ENCODE assay signal across 8 cellular contexts in genomic region chr5:42949348-42950090, GRCh38.
DNase-seq lines count a peak whose midpoint lies in the region; ATAC-seq and TF ChIP-seq lines count a peak whose summit lies in the region.

No MANE protein-coding gene starts in this region.

- no peaks in the 10 kb centered on the region for H3K4me1 Mint-ChIP-seq in endodermal cell

- peaks cover 8% of the 10 kb centered on the region for H3K27me3 Mint-ChIP-seq in endodermal cell (ENCODE audit: insufficient read depth)

- H3K36me3 Mint-ChIP-seq in endodermal cell (ENCODE audit: low read depth) = peaks cover 6% of the 10 kb centered on the region

- no peak overlapping the region for H3K27ac ChIP-seq in OCI-LY7 (ENCODE audit: low read depth, low read length, poor library complexity, severe bottlenecking)
- no peak overlapping the region for H3K27ac ChIP-seq in rectal smooth muscle tissue (ENCODE audit: low read depth, low read length)
- no peak overlapping the region for H3K27ac ChIP-seq in endodermal cell (ENCODE audit: low read depth, low read length)

- H3K4me3 Mint-ChIP-seq in endodermal cell = no peak overlapping the region

- H3K4me3 ChIP-seq in OCI-LY7 (ENCODE audit: low read depth, low read length, poor library complexity, severe bottlenecking) = peak overlapping the region; percentile 27
- H3K4me3 ChIP-seq in fibroblast of pulmonary artery (replicated peaks; ENCODE audit: low read depth, low read length) = peak overlapping the region; percentile 66
- H3K4me3 ChIP-seq in rectal smooth muscle tissue (ENCODE audit: low read length) = peak overlapping the region; percentile 25
- no peak overlapping the region for H3K4me3 ChIP-seq in endodermal cell (ENCODE audit: low read length)

- no peak overlapping the region for H3K27ac Mint-ChIP-seq in endodermal cell

- H3K9me3 Mint-ChIP-seq in endodermal cell = peaks cover 45% of the 10 kb centered on the region

- no peaks in the 10 kb centered on the region for H3K79me2 ChIP-seq in OCI-LY7 (ENCODE audit: insufficient read depth, low read depth, low read length)

- BruUV-seq in OCI-LY7 (replicated peaks; lab: Mats Ljungman, UMichigan) = no TSS peak

- intact Hi-C loops in OCI-LY7 (cut with micrococcal nuclease; ENCODE audit: unreplicated experiment) = loop anchor here (5.0 kb wide), 1 partner anchor 93 kb away; the partner anchor contains the start of gene ANXA2R

- H3K4me1 ChIP-seq in OCI-LY7 (ENCODE audit: insufficient read depth, low read length, poor library complexity, severe bottlenecking) (peaks cover 28% of the 10 kb centered on the region), rectal smooth muscle tissue (ENCODE audit: control insufficient read depth, insufficient read depth, low read length) (no peaks in the 10 kb centered on the region), endodermal cell (ENCODE audit: control insufficient read depth, insufficient read depth, low read length) (no peaks in the 10 kb centered on the region)

- H3K36me3 ChIP-seq in OCI-LY7 (ENCODE audit: insufficient read depth, low read length) (no peaks in the 10 kb centered on the region), rectal smooth muscle tissue (ENCODE audit: control insufficient read depth, insufficient read depth, low read length) (no peaks in the 10 kb centered on the region), endodermal cell (ENCODE audit: control insufficient read depth, insufficient read depth, low read length) (no peaks in the 10 kb centered on the region)

- H4K20me1 ChIP-seq in OCI-LY7 (ENCODE audit: insufficient read depth, low read length) = no peaks in the 10 kb centered on the region

- peak overlapping the region; percentile 55; the same call in 1 of the 2 replicates for H2AFZ ChIP-seq in OCI-LY7 (ENCODE audit: low read length)

- POLR2A ChIA-PET in OCI-LY7 (lab: Charles Lee) = interaction anchor here (0.5 to 1.4 kb wide), 4 partner anchors 22 to 80 kb away, joined by 3 to 10 read pairs (median 4); no protein-coding TSS in a partner anchor

- TF ChIP-seq CTCF in OCI-LY7 (conservative IDR thresholded peaks at IDR 0.05; ENCODE audit: low read length) = peak; percentile 45
- peak; percentile 54 for TF ChIP-seq CTCF in fibroblast of pulmonary artery (IDR thresholded peaks at IDR 0.05; ENCODE audit: low read length, missing control alignments)
- no peak for TF ChIP-seq CTCF in endodermal cell (conservative IDR thresholded peaks at IDR 0.05)

- DNase-seq in OCI-LY7 (ENCODE audit: low spot score) = peak; percentile 54
- peak; percentile 64 to 72 for DNase-seq in activated T-cell treated with anti-CD3 and anti-CD28 coated beads, Interleukin-2, amount 50 U/mL, for 48 hours
- DNase-seq in fibroblast of pulmonary artery (ENCODE audit: low read depth) = peak; percentile 90
- DNase-seq in endodermal cell = no peak
- DNase-seq in NCI-H226 = no peak

- ATAC-seq in GM18861 (IDR thresholded peaks at IDR 0.05; ENCODE audit: unreplicated experiment) (peak; percentile 72), HG02970 (IDR thresholded peaks at IDR 0.05; ENCODE audit: low FRiP score, unreplicated experiment) (peak; percentile 64)

- CTCF ChIA-PET in OCI-LY7 (lab: Charles Lee; ENCODE audit: unreplicated experiment) = interaction anchor here (0.5 kb wide), 1 partner anchor 238 kb away, joined by 3 read pairs; no protein-coding TSS in a partner anchor

- no peaks in the 10 kb centered on the region for H3K9me2 ChIP-seq in OCI-LY7 (ENCODE audit: insufficient read depth, low read length)

- H3K27me3 ChIP-seq in rectal smooth muscle tissue (ENCODE audit: control insufficient read depth, insufficient read depth, low read length) (peaks cover 33% of the 10 kb centered on the region), endodermal cell (ENCODE audit: control insufficient read depth, insufficient read depth, low read length, poor library complexity, severe bottlenecking) (no peaks in the 10 kb centered on the region)

- peak overlapping the region; percentile 81 for H3K4me2 ChIP-seq in OCI-LY7 (ENCODE audit: low read length)

- 93 to 98% methylated on average over 25 to 32 of the region's 33 CpGs for WGBS in endodermal cell (ENCODE audit: insufficient coverage in 1 of 2, insufficient read length in 1 of 2), 2 experiments

- no peaks in the 10 kb centered on the region for H3K9me3 ChIP-seq in OCI-LY7 (ENCODE audit: low read length)
- H3K9me3 ChIP-seq in endodermal cell (ENCODE audit: control insufficient read depth, low read length) = peaks cover 25% of the 10 kb centered on the region

- peak overlapping the region; percentile 7 for H3K9ac ChIP-seq in rectal smooth muscle tissue (ENCODE audit: low read length)
- no peak overlapping the region for H3K9ac ChIP-seq in endodermal cell (ENCODE audit: extremely low read depth, low read length, poor library complexity, severe bottlenecking)

Comparison
In these comparisons a context has a peak if more than half of its experiments do, and no peak if none do; other contexts are left out.
1. DNase-seq: peak in OCI-LY7 (single experiment), activated T-cell treated with anti-CD3 and anti-CD28 coated beads, Interleukin-2, amount 50 U/mL, for 48 hours (2 of 2) and fibroblast of pulmonary artery (single experiment); none in endodermal cell (single experiment) and NCI-H226 (single experiment).